ENCODE assay signal across 26 cellular contexts in genomic region chr9:115142090-115142489, GRCh38. TPM values are rescaled to one million over a fixed set of nuclear protein-coding genes. Genes with fewer than 3 reads are reported as not detected.
"Had no signal": no experiment of that assay in that cellular context is flagged by ENCODE, and none has a peak within 500 bp of the region (broad histone marks: within the 10 kb centered on the region; RNA-seq: fewer than 3 reads in every experiment).

No MANE protein-coding gene starts in this region.

- H3K9me3 Mint-ChIP-seq: activated naive CD4-positive, alpha-beta T cell treated with anti-CD3 and anti-CD28 coated beads, Interleukin-2, amount 50 U/mL, for 24 hours; activated T-cell treated with anti-CD3 and anti-CD28 coated beads, Interleukin-2, amount 50 U/mL, for 24 hours had no signal

- DNase-seq: activated CD4-positive, alpha-beta T cell treated with anti-CD3 and anti-CD28 coated beads for 1 hour; activated CD4-positive, CD25-positive, alpha-beta regulatory T cell; activated CD8-positive, alpha-beta memory T cell treated with anti-CD3 and anti-CD28 coated beads for 24 hours; activated effector memory CD4-positive, alpha-beta T cell treated with Interleukin-2 at 50 U/mL for 16 hours; activated T-cell treated with anti-CD3 and anti-CD28 coated beads, Interleukin-2, amount 50 U/mL, for 24 hours; cerebellar nuclear complex; cortex of kidney; Karpas-422; KBM-7; NCI-H1105; NCI-H1436; NCI-H1694; NCI-H1930; NCI-H345; NCI-H524 treated with DMSO at 0.1 percent for 48 hours; Peyer's patch; RPMI8226; SHP77 treated with DMSO at 0.1 percent for 48 hours; SK-N-SH; T-helper 17 cell; T1000; WERI-Rb-1 had no signal

- ATAC-seq: PC-3, T-helper 17 cell had no signal

- H3K4me1 Mint-ChIP-seq: activated naive CD4-positive, alpha-beta T cell treated with anti-CD3 and anti-CD28 coated beads, Interleukin-2, amount 50 U/mL, for 24 hours had no signal

- H3K27ac Mint-ChIP-seq: activated naive CD4-positive, alpha-beta T cell treated with anti-CD3 and anti-CD28 coated beads, Interleukin-2, amount 50 U/mL, for 24 hours; activated T-cell treated with anti-CD3 and anti-CD28 coated beads, Interleukin-2, amount 50 U/mL, for 24 hours; T-helper 17 cell had no signal

- H3K4me3 Mint-ChIP-seq: activated naive CD4-positive, alpha-beta T cell treated with anti-CD3 and anti-CD28 coated beads, Interleukin-2, amount 50 U/mL, for 24 hours; activated T-cell treated with anti-CD3 and anti-CD28 coated beads, Interleukin-2, amount 50 U/mL, for 24 hours; T-helper 17 cell had no signal

- H3K36me3 Mint-ChIP-seq: activated naive CD4-positive, alpha-beta T cell treated with anti-CD3 and anti-CD28 coated beads, Interleukin-2, amount 50 U/mL, for 24 hours; brain had no signal

RNA-seq across cellular contexts. Expression of gene TNC, which starts 24.1 kb away (rescaled TPM):
- total RNA-seq: NCI-H460, T-helper 17 cell had no signal
